In the genomic region with DNA sequence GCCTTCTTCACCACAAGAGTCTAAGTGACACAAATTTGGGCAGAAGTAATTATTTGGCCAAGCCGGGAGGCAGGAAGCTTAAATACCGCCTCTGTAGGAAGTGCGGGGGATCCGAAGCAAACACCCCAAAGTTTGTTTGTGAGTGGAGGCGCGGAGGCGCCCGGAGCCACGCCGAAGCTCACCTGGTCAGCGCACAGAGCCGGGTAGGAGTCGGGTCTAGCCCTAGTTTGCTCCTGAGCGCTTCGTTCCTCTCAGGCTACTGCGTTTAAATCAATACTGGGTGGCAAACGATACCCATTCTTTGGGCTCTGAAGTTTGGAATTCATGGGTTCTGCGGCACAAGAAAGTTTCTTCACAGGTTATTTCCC, we compare ENCODE assay signal across 8 cellular contexts. TPM values are rescaled to one million over a fixed set of nuclear protein-coding genes. Genes with fewer than 3 reads are reported as not detected.
A peak's percentile ranks its signal among the peaks of the same experiment; 100 is the strongest.
DNase-seq lines count a peak whose midpoint lies in the region; ATAC-seq and TF ChIP-seq lines count a peak whose summit lies in the region.

No MANE protein-coding gene starts in this region.

- H3K4me1 Mint-ChIP-seq in activated naive CD4-positive, alpha-beta T cell treated with anti-CD3 and anti-CD28 coated beads, Interleukin-2, amount 10 ng/mL, durations not matched to agents 7 days and 5 days: peaks cover 26% of the 10 kb centered on the region
- H3K4me1 Mint-ChIP-seq in activated naive CD8-positive, alpha-beta T cell treated with anti-CD3 and anti-CD28 coated beads, Interleukin-2, amount 50 U/mL, for 24 hours: peaks cover 17% of the 10 kb centered on the region

- no peak for TF ChIP-seq POLR2A in spleen (IDR thresholded peaks at IDR 0.05)

- CTCF ChIA-PET in activated naive CD4-positive, alpha-beta T cell treated with anti-CD3 and anti-CD28 coated beads, Interleukin-2, amount 10 ng/mL, durations not matched to agents 7 days and 5 days (lab: Charles Lee): interaction anchor here (1.5 kb wide), 1 partner anchor 23 kb away, joined by 4 read pairs; no protein-coding TSS in a partner anchor

- H3K27ac ChIP-seq in iPS-18a (ENCODE audit: low read length): no peak overlapping the region
- H3K27ac ChIP-seq in spleen: no peak overlapping the region

- H3K27me3 ChIP-seq in iPS-18a (ENCODE audit: control insufficient read depth, insufficient read depth, low read length) (peaks cover 46% of the 10 kb centered on the region), spleen (replicated peaks in 1 of 7) (peaks cover 0 to 92% (median 49%) of the 10 kb centered on the region in 7 donors)

- peak overlapping the region; percentile 52 for H3K9ac ChIP-seq in iPS-18a (ENCODE audit: low read length)

- H3K9me3 ChIP-seq in iPS-18a (ENCODE audit: control insufficient read depth, low read depth, low read length) (peaks cover 6% of the 10 kb centered on the region), spleen (peaks cover 8 to 24% (median 18%) of the 10 kb centered on the region in 8 donors)

- 5 to 9% (median 6%) methylated on average over 15 to 18 of the region's 18 CpGs for WGBS in spleen, 5 donors

- intact Hi-C loops in spleen (cut with DNase I; ENCODE audit: low total_unique reads): no loop called here

- no peak for DNase-seq in activated naive CD4-positive, alpha-beta T cell treated with anti-CD3 and anti-CD28 coated beads, Interleukin-2, amount 10 ng/mL, durations not matched to agents 7 days and 5 days
- no peak for DNase-seq in activated naive CD4-positive, alpha-beta T cell (lab: John Stamatoyannopoulos, UW)
- DNase-seq in activated naive CD8-positive, alpha-beta T cell treated with anti-CD3 and anti-CD28 coated beads, Interleukin-2, amount 50 U/mL, for 24 hours: no peak
- DNase-seq in spleen (no peak), SKM-1 treated with dmso at 0.1 percent for 144 hours (lab: John Stamatoyannopoulos, UW; ENCODE audit: unreplicated experiment) (no peak)
- DNase-seq in stimulated activated CD4-positive, alpha-beta T cell treated with anti-CD3 and anti-CD28 coated beads, Interleukin-4, amount 100 ng/mL, for 4 hours: no peak

- peaks cover 74% of the 10 kb centered on the region for H3K27me3 Mint-ChIP-seq in activated naive CD4-positive, alpha-beta T cell treated with anti-CD3 and anti-CD28 coated beads, Interleukin-2, amount 10 ng/mL, durations not matched to agents 7 days and 5 days
- peaks cover 81% of the 10 kb centered on the region for H3K27me3 Mint-ChIP-seq in activated naive CD8-positive, alpha-beta T cell treated with anti-CD3 and anti-CD28 coated beads, Interleukin-2, amount 50 U/mL, for 24 hours

- peak overlapping the region; percentile 67 for H3K4me3 Mint-ChIP-seq in activated naive CD4-positive, alpha-beta T cell treated with anti-CD3 and anti-CD28 coated beads, Interleukin-2, amount 10 ng/mL, durations not matched to agents 7 days and 5 days
- peak overlapping the region; percentile 73 for H3K4me3 Mint-ChIP-seq in activated naive CD8-positive, alpha-beta T cell treated with anti-CD3 and anti-CD28 coated beads, Interleukin-2, amount 50 U/mL, for 24 hours

- H3K4me1 ChIP-seq in iPS-18a (ENCODE audit: control insufficient read depth, low read depth, low read length) (peaks cover 3% of the 10 kb centered on the region), spleen (peaks cover 0 to 25% (median 21%) of the 10 kb centered on the region in 6 donors)

- no peak for TF ChIP-seq CTCF in spleen (IDR thresholded peaks at IDR 0.05 in 8 of 11, conservative IDR thresholded peaks at IDR 0.05 in 3 of 11)

- ATAC-seq in activated naive CD8-positive, alpha-beta T cell treated with anti-CD3 and anti-CD28 coated beads, Interleukin-2, amount 50 U/mL, for 24 hours: no peak
- ATAC-seq in GM19351 (IDR thresholded peaks at IDR 0.05; ENCODE audit: unreplicated experiment): no peak

- H3K36me3 ChIP-seq in iPS-18a (ENCODE audit: control insufficient read depth, low read depth, low read length): no peaks in the 10 kb centered on the region
- H3K36me3 ChIP-seq in spleen: no peaks in the 10 kb centered on the region

- H3K4me3 ChIP-seq in iPS-18a (ENCODE audit: low read length) (peak overlapping the region; percentile 78), spleen (peak overlapping the region; percentile 28 to 77 (median 50))

- H3K36me3 Mint-ChIP-seq in activated naive CD4-positive, alpha-beta T cell treated with anti-CD3 and anti-CD28 coated beads, Interleukin-2, amount 10 ng/mL, durations not matched to agents 7 days and 5 days: peaks cover 12% of the 10 kb centered on the region
- peaks cover 17% of the 10 kb centered on the region for H3K36me3 Mint-ChIP-seq in activated naive CD8-positive, alpha-beta T cell treated with anti-CD3 and anti-CD28 coated beads, Interleukin-2, amount 50 U/mL, for 24 hours (ENCODE audit: low read depth)

- H3K27ac Mint-ChIP-seq in activated naive CD4-positive, alpha-beta T cell treated with anti-CD3 and anti-CD28 coated beads, Interleukin-2, amount 10 ng/mL, durations not matched to agents 7 days and 5 days: no peak overlapping the region
- no peak overlapping the region for H3K27ac Mint-ChIP-seq in activated naive CD8-positive, alpha-beta T cell treated with anti-CD3 and anti-CD28 coated beads, Interleukin-2, amount 50 U/mL, for 24 hours

- peaks cover 24% of the 10 kb centered on the region for H3K9me3 Mint-ChIP-seq in activated naive CD4-positive, alpha-beta T cell treated with anti-CD3 and anti-CD28 coated beads, Interleukin-2, amount 10 ng/mL, durations not matched to agents 7 days and 5 days
- peaks cover 21% of the 10 kb centered on the region for H3K9me3 Mint-ChIP-seq in activated naive CD8-positive, alpha-beta T cell treated with anti-CD3 and anti-CD28 coated beads, Interleukin-2, amount 50 U/mL, for 24 hours

RNA-seq across cellular contexts. Expression of gene MCC, which starts 0.9 kb away (rescaled TPM):
- total RNA-seq in spleen: 10 to 100 TPM; 13.9 to 32.8 (median 17.6) TPM
- polyA plus RNA-seq in spleen: 1 to 10 TPM; 1.3 to 2.1 (median 1.6) TPM

RNA-seq across cellular contexts. Expression of gene YTHDC2, which starts 26.1 kb away (rescaled TPM):
- 10 to 100 TPM; 27.9 to 52.2 (median 38.6) TPM for total RNA-seq in spleen
- 10 to 100 TPM in 2 of 3 donors, 1 to 10 TPM in 1; 9.3 to 12.6 (median 12.1) TPM for polyA plus RNA-seq in spleen

RNA-seq across cellular contexts. Expression of gene TSSK1B, which starts 52.6 kb away (rescaled TPM):
- total RNA-seq in spleen: not detected
- polyA plus RNA-seq in spleen: not detected
